In genomic region chr1:168057921-168058320, GRCh38 we compare ENCODE assay signal across 20 cellular contexts.
"Had no signal": no experiment of that assay in that cellular context is flagged by ENCODE, and none has a peak within 500 bp of the region (broad histone marks: within the 10 kb centered on the region; RNA-seq: fewer than 3 reads in every experiment).

No MANE protein-coding gene starts in this region.

- H3K36me3 ChIP-seq: prostate gland had no signal

- H3K27me3 Mint-ChIP-seq: memory B cell; stimulated activated memory B cell treated with anti-CD40 and anti-IgM and Interleukin-4, amounts not matched to agents 10 μg/mL and 1 μg/mL and 100 μg/mL, for 72 hours had no signal

- H3K27ac Mint-ChIP-seq: memory B cell; nephron; stimulated activated memory B cell treated with anti-CD40 and anti-IgM and Interleukin-4, amounts not matched to agents 10 μg/mL and 1 μg/mL and 100 μg/mL, for 72 hours had no signal

- H3K4me3 Mint-ChIP-seq: memory B cell; nephron; stimulated activated memory B cell treated with anti-CD40 and anti-IgM and Interleukin-4, amounts not matched to agents 10 μg/mL and 1 μg/mL and 100 μg/mL, for 72 hours had no signal

- FAIRE-seq: islet of Langerhans had no signal

- DNase-seq: activated CD4-positive, alpha-beta T cell treated with anti-CD3 and anti-CD28 coated beads, Interleukin-2, amount 50 U/mL, for 48 hours; activated CD4-positive, CD25-positive, alpha-beta regulatory T cell treated with anti-CD3 and anti-CD28 coated beads, Interleukin-2, amount 50 U/mL, for 72 hours; activated naive CD4-positive, alpha-beta T cell; central memory CD4-positive, alpha-beta T cell; cortex of kidney; effector CD8-positive, alpha-beta T cell; heart left ventricle; occipital lobe; right lobe of liver; spleen; stimulated activated CD4-positive, alpha-beta T cell treated with anti-CD3 and anti-CD28 coated beads, Interleukin-1b, Interleukin-23, amount 100 ng/mL, for 48 hours; T-helper 9 cell had no signal

- H3K9me3 Mint-ChIP-seq: memory B cell; nephron; stimulated activated memory B cell treated with anti-CD40 and anti-IgM and Interleukin-4, amounts not matched to agents 10 μg/mL and 1 μg/mL and 100 μg/mL, for 72 hours had no signal

- H3K4me1 Mint-ChIP-seq: nephron had no signal

- H3K27me3 ChIP-seq: heart left ventricle, right lobe of liver, spleen, tibial nerve had no signal

- H3K4me1 ChIP-seq: prostate gland, tibial nerve had no signal

- ATAC-seq: heart left ventricle; left lobe of liver; stimulated activated memory B cell treated with anti-CD40 and anti-IgM and Interleukin-4, amounts not matched to agents 10 μg/mL and 1 μg/mL and 100 μg/mL, for 72 hours had no signal

- H3K27ac ChIP-seq: epithelial cell of prostate, heart left ventricle, prostate gland, right lobe of liver, spleen, tibial nerve had no signal

- H3K4me3 ChIP-seq: heart left ventricle, prostate gland, right lobe of liver, spleen, tibial nerve had no signal

- H3K9me3 ChIP-seq: heart left ventricle, prostate gland, right lobe of liver, tibial nerve had no signal
